Comparison of ENCODE assay signal across 8 cellular contexts in genomic region chr2:165902929-165903328, GRCh38. TPM values are rescaled to one million over a fixed set of nuclear protein-coding genes. Genes with fewer than 3 reads are reported as not detected.
DNase-seq lines count a peak whose midpoint lies in the region; ATAC-seq lines count a peak whose summit lies in the region.

No MANE protein-coding gene starts in this region.

- H3K9ac ChIP-seq in trophoblast cell (ENCODE audit: low read length): no peak overlapping the region

- no peaks in the 10 kb centered on the region for H3K27me3 ChIP-seq in trophoblast cell (ENCODE audit: insufficient read depth, low read length)

- DNase-seq in AG08396 (ENCODE audit: low spot score): peak; percentile 22
- DNase-seq in NCI-H69 (lab: John Stamatoyannopoulos, UW): peak; percentile 3
- peak; percentile 63 for DNase-seq in fibroblast of peridontal ligament (ENCODE audit: extremely low read depth)
- no peak for DNase-seq in NCI-H526 (lab: John Stamatoyannopoulos, UW)
- no peak for DNase-seq in activated effector memory CD4-positive, alpha-beta T cell treated with Interleukin-2 at 50 U/mL for 16 hours
- no peak for DNase-seq in trophoblast cell

- no peak overlapping the region for H2AFZ ChIP-seq in trophoblast cell (ENCODE audit: insufficient read depth, low read length, poor library complexity)

- no peak overlapping the region for H3K4me2 ChIP-seq in trophoblast cell (ENCODE audit: low read length)

- H3K9me3 ChIP-seq in trophoblast cell (ENCODE audit: insufficient read depth, low read depth, low read length): no peaks in the 10 kb centered on the region

- peaks cover 0 to 4% of the 10 kb centered on the region in 2 experiments for H3K36me3 ChIP-seq in trophoblast cell (ENCODE audit: control insufficient read depth in 1 of 2, insufficient read depth in 2 of 2, low read length in 2 of 2)

- H3K18ac ChIP-seq in trophoblast cell (ENCODE audit: low read length): no peak overlapping the region

- no peak overlapping the region for H3K23ac ChIP-seq in trophoblast cell (ENCODE audit: low read length)

- H2BK120ac ChIP-seq in trophoblast cell (ENCODE audit: insufficient read depth, low read length, poor library complexity): no peak overlapping the region

- peak; percentile 57 for ATAC-seq in GM19023 (IDR thresholded peaks at IDR 0.05; ENCODE audit: unreplicated experiment)
- no peak for ATAC-seq in HG02588 (IDR thresholded peaks at IDR 0.05; ENCODE audit: unreplicated experiment)

- peaks cover 3% of the 10 kb centered on the region for H3K79me1 ChIP-seq in trophoblast cell (ENCODE audit: low read length)

- H3K27ac ChIP-seq in trophoblast cell (ENCODE audit: low read depth, low read length): no peak overlapping the region

- H3K4me3 ChIP-seq in trophoblast cell (ENCODE audit: low read depth, low read length): no peak overlapping the region

- peaks cover 2 to 7% of the 10 kb centered on the region in 2 experiments for H3K4me1 ChIP-seq in trophoblast cell (ENCODE audit: control insufficient read depth in 1 of 2, insufficient read depth in 2 of 2, low read length in 2 of 2)

- no peak overlapping the region for H3K14ac ChIP-seq in trophoblast cell (ENCODE audit: low read length)

- no peak overlapping the region for H4K8ac ChIP-seq in trophoblast cell (ENCODE audit: low read depth, low read length)

- no peak overlapping the region for H2BK12ac ChIP-seq in trophoblast cell (ENCODE audit: low read length)

- no peak overlapping the region for H3K4ac ChIP-seq in trophoblast cell (ENCODE audit: low read depth, low read length)

- H3K79me2 ChIP-seq in trophoblast cell (ENCODE audit: control insufficient read depth, insufficient read depth, low read length, poor library complexity): peaks cover 2% of the 10 kb centered on the region

- no peak overlapping the region for H4K12ac ChIP-seq in trophoblast cell (ENCODE audit: low read depth, low read length)

- H2BK5ac ChIP-seq in trophoblast cell (ENCODE audit: low read depth, low read length, poor library complexity): no peak overlapping the region

- H2AK5ac ChIP-seq in trophoblast cell (ENCODE audit: low read length): no peak overlapping the region

- H4K91ac ChIP-seq in trophoblast cell (ENCODE audit: low read depth, low read length): no peak overlapping the region

RNA-seq across cellular contexts. Expression of gene TTC21B, which starts 50.6 kb away (rescaled TPM):
- polyA plus RNA-seq in trophoblast cell (2013): 4.9 and 5.1 TPM in 2 replicates

Comparison
In these comparisons a context has a peak if more than half of its experiments do, and no peak if none do; other contexts are left out.
1. DNase-seq: peak in AG08396 (single experiment), NCI-H69 (single experiment) and fibroblast of peridontal ligament (single experiment); none in NCI-H526 (0 of 2), activated effector memory CD4-positive, alpha-beta T cell treated with Interleukin-2 at 50 U/mL for 16 hours (single experiment) and trophoblast cell (0 of 2).